In the genomic region with DNA sequence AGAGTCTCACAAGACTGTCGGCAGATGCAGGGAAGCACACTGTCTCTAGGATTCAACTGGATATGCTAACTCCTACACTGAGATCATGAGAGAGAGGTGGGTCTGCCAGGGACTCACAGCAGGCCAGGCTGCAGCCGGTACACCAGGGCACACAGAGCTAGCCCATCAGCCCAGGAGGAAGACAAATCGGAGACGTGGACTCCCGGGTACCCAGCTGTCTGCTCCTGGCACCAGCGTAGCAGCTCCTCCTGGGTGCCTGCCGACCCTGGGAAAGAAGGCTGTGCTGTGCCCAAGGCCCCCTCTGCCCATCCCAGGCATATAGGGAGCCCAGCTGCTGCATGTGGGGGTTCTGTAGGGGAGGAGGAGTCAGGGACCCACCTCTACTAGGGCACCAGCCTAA, we compare ENCODE assay signal across 21 cellular contexts. TPM values are rescaled to one million over a fixed set of nuclear protein-coding genes. Genes with fewer than 3 reads are reported as not detected.
A peak's percentile ranks its signal among the peaks of the same experiment; 100 is the strongest.
DNase-seq lines count a peak whose midpoint lies in the region; ATAC-seq, FAIRE-seq and TF ChIP-seq lines count a peak whose summit lies in the region.
"Had no signal": no experiment of that assay in that cellular context is flagged by ENCODE, and none has a peak within 500 bp of the region (broad histone marks: within the 10 kb centered on the region; RNA-seq: fewer than 3 reads in every experiment).

No MANE protein-coding gene starts in this region.

- in situ Hi-C loops in K562 (cut with MboI): no loop called here

- H3K27me3 Mint-ChIP-seq in Calu3 (ENCODE audit: unreplicated experiment) (no peaks in the 10 kb centered on the region), neural crest cell (ENCODE audit: low read depth) (no peaks in the 10 kb centered on the region)

- H2AFZ ChIP-seq in K562 (ENCODE audit: low read depth, low read length): no peak overlapping the region
- H2AFZ ChIP-seq: parathyroid adenoma had no signal

- H3K27me3 ChIP-seq in K562 (ENCODE audit: control insufficient read depth in 2 of 2, insufficient read depth in 2 of 2, low read length in 2 of 2): no peaks in the 10 kb centered on the region
- H3K27me3 ChIP-seq: thyroid gland had no signal

- peaks cover 11 to 42% of the 10 kb centered on the region in 2 experiments; a peak in 4 of 5 replicates for H3K4me1 ChIP-seq in K562 (replicated peaks in 1 of 2; ENCODE audit: control insufficient read depth in 2 of 2, insufficient read depth in 2 of 2, low read length in 2 of 2)

- H3K9me3 ChIP-seq in K562 (replicated peaks; ENCODE audit: control insufficient read depth, insufficient read depth, low read depth, low read length): no peaks in the 10 kb centered on the region
- H3K9me3 ChIP-seq: thyroid gland had no signal

- no peak for TF ChIP-seq RAD21 in K562 (CRISPR knock-in tag; conservative IDR thresholded peaks at IDR 0.05 in 1 of 2, IDR thresholded peaks at IDR 0.05 in 1 of 2)

- no peak overlapping the region for H3K4me3 ChIP-seq in K562
- H3K4me3 ChIP-seq: thyroid gland had no signal

- TF ChIP-seq CTCF in Calu3 (IDR thresholded peaks at IDR 0.05; ENCODE audit: unreplicated experiment) (no peak), K562 (IDR thresholded peaks at IDR 0.05 in 2 of 3, conservative IDR thresholded peaks at IDR 0.05 in 1 of 3; ENCODE audit: insufficient read depth in 2 of 3, low read depth in 1 of 3, low read length in 3 of 3) (no peak), neural crest cell (conservative IDR thresholded peaks at IDR 0.05) (no peak)

- H3K4me3 Mint-ChIP-seq in Calu3 (ENCODE audit: low read depth, unreplicated experiment) (no peak overlapping the region), neural crest cell (peak overlapping the region; percentile 49)

- no peaks in the 10 kb centered on the region for H3K9me1 ChIP-seq in K562 (ENCODE audit: control insufficient read depth, insufficient read depth, low read length)

- no peak overlapping the region for H3K27ac ChIP-seq in K562 (ENCODE audit: extremely low read depth, low read depth, low read length)
- H3K27ac ChIP-seq: 22Rv1, C4-2B, parathyroid adenoma, thyroid gland, VCaP had no signal

- POLR2A ChIA-PET in K562 (lab: Yijun Ruan, JAX): interaction anchor here (1.5 to 9.8 kb wide), 3 partner anchors 5 to 34 kb away, joined by 4 to 92 read pairs (median 7); partner anchors contain the start of gene MICAL1

- H3K27ac Mint-ChIP-seq in Calu3 (ENCODE audit: unreplicated experiment): peak overlapping the region; percentile 69
- peak overlapping the region; percentile 38 for H3K27ac Mint-ChIP-seq in neural crest cell (ENCODE audit: unreplicated experiment)

- no TSS peak for BruUV-seq in Calu3 (replicated peaks; lab: Mats Ljungman, UMichigan)
- no TSS peak for BruUV-seq in K562 (replicated peaks; lab: Mats Ljungman, UMichigan)

- no peak for TF ChIP-seq EP300 in K562 (IDR thresholded peaks at IDR 0.05; ENCODE audit: low read length)

- H3K9me3 Mint-ChIP-seq in Calu3 (ENCODE audit: low read depth, unreplicated experiment) (no peaks in the 10 kb centered on the region), neural crest cell (no peaks in the 10 kb centered on the region)
- H3K9me3 Mint-ChIP-seq: activated naive CD4-positive, alpha-beta T cell treated with anti-CD3 and anti-CD28 coated beads, Interleukin-2, amount 50 U/mL, for 72 hours had no signal

- peak overlapping the region in 1 of 2 experiments; percentile 21; a peak in 1 of 4 replicates for H3K9ac ChIP-seq in K562 (ENCODE audit: insufficient read depth in 1 of 2, low read depth in 2 of 2, low read length in 2 of 2)
- H3K9ac ChIP-seq: parathyroid adenoma had no signal

- DNase-seq in DMS 273 (lab: John Stamatoyannopoulos, UW; ENCODE audit: unreplicated experiment): peak; percentile 37
- DNase-seq in DMS 273 treated with DMSO at 0.1 percent for 48 hours (lab: John Stamatoyannopoulos, UW): no peak
- no peak for DNase-seq in Calu3
- DNase-seq in K562 (ENCODE audit: extremely low read depth in 1 of 4, low spot score in 3 of 4): no peak
- DNase-seq in neural crest cell (ENCODE audit: low read depth, low spot score): no peak
- DNase-seq in D341Med (ENCODE audit: low spot score): no peak
- DNase-seq in DMS153 treated with DMSO at 0.1 percent for 48 hours (lab: John Stamatoyannopoulos, UW; ENCODE audit: unreplicated experiment): no peak
- DNase-seq: effector CD8-positive, alpha-beta T cell; kidney; midbrain; NCI-H1105 treated with DMSO at 0.1 percent for 48 hours; NCI-H2171; stimulated activated CD4-positive, alpha-beta T cell treated with anti-CD3 and anti-CD28 coated beads, Interleukin-2, amount 100 ng/mL, for 48 hours; stimulated activated CD8-positive, alpha-beta memory T cell treated with anti-CD3 and anti-CD28 coated beads, Interleukin-4, amount 100 ng/mL, for 48 hours; thyroid gland had no signal

- ATAC-seq in K562: no peak
- ATAC-seq in GM18498 (IDR thresholded peaks at IDR 0.05; ENCODE audit: unreplicated experiment): no peak

- H3K36me3 Mint-ChIP-seq in Calu3 (ENCODE audit: insufficient read depth, unreplicated experiment) (peaks cover 21% of the 10 kb centered on the region), neural crest cell (ENCODE audit: low read depth) (peaks cover 5% of the 10 kb centered on the region)

- no peaks in the 10 kb centered on the region for H3K4me1 Mint-ChIP-seq in Calu3 (ENCODE audit: low read depth, unreplicated experiment)
- peaks cover 3% of the 10 kb centered on the region for H3K4me1 Mint-ChIP-seq in neural crest cell

- CTCF ChIA-PET in Calu3 (lab: Charles Lee) (no interaction called here), K562 (lab: Yijun Ruan, JAX; ENCODE audit: low intra/inter-chr PET ratio) (no interaction called here)

- no peak; the same call in none of the 2 replicates for TF ChIP-seq POLR2A in K562 (conservative IDR thresholded peaks at IDR 0.05)

- intact Hi-C loops in Calu3 (cut with micrococcal nuclease; ENCODE audit: unreplicated experiment) (no loop called here), K562 (cut with micrococcal nuclease) (no loop called here)

- no peaks in the 10 kb centered on the region for H3K79me2 ChIP-seq in K562 (ENCODE audit: control insufficient read depth, insufficient read depth, low read length)
- H3K79me2 ChIP-seq: parathyroid adenoma had no signal

- FAIRE-seq in K562 (lab: Jason Lieb, UNC): no peak
- FAIRE-seq: kidney had no signal

- 69% methylated on average over 7 of the region's 7 CpGs for WGBS in K562 (ENCODE audit: insufficient coverage, low coverage, missing lambda C conversion rate)

- no peak overlapping the region for H3K4me2 ChIP-seq in K562 (ENCODE audit: insufficient read depth, low read length)

- peaks cover 32% of the 10 kb centered on the region; the same call in 2 of the 3 replicates for H3K36me3 ChIP-seq in K562 (ENCODE audit: control insufficient read depth, insufficient read depth, low read length)

- H4K20me1 ChIP-seq in K562 (replicated peaks; ENCODE audit: control insufficient read depth, insufficient read depth, low read length): no peaks in the 10 kb centered on the region

RNA-seq across cellular contexts. Expression of gene MICAL1, which starts 7.0 kb away (rescaled TPM):
- total RNA-seq in Calu3 (2022) (22.5 and 25.4 TPM in 2 replicates), K562 (2014; rRNA removed) (7.0 and 10.5 TPM in 2 replicates), K562 (2014; rRNA removed; fragmentation: Illumina TruSeq; extraction: Trizol) (3.0 and 3.7 TPM in 2 replicates), K562 (2015; rRNA removed; fragmentation: Illumina TruSeq; extraction: Trizol) (4.6 and 5.3 TPM in 2 replicates), K562 (2021) (11.0 and 12.3 TPM in 2 replicates), neural crest cell (55.5 and 58.7 TPM in 2 replicates)
- total RNA-seq in K562 (2011; cell fraction: chromatin; rRNA removed; ENCODE audit: low replicate concordance): 67.8 and 124 TPM in 2 replicates
- total RNA-seq in K562 (2011; cell fraction: nucleolus; rRNA removed): 63.3 and 63.4 TPM in 2 replicates
- 56.3 and 70.8 TPM in 2 replicates for total RNA-seq in K562 (2011; cell fraction: nucleoplasm; rRNA removed)
- polyA plus RNA-seq in K562 (2011; rRNA removed) (11.5 and 11.6 TPM in 2 replicates), K562 (2014; fragmentation: Illumina TruSeq; extraction: Trizol) (8.4 and 9.0 TPM in 2 replicates), K562 (2014; fragmentation: Nextera tagmentation; extraction: Ambion mirVana) (under 1 TPM; 0.07 to 0.15 TPM), K562 (2014; rRNA removed) (11.5 and 15.2 TPM in 2 replicates)
- 5.4 and 9.1 TPM in 2 replicates for polyA plus RNA-seq in K562 (2011; cell fraction: cytosol; rRNA removed)
- 72.2 and 124 TPM in 2 replicates for polyA plus RNA-seq in K562 (2011; cell fraction: nucleus; rRNA removed)
- 10.9 and 26.0 TPM in 2 replicates for polyA plus RNA-seq in K562 (2012)
- 3.5 and 4.8 TPM in 2 replicates for polyA minus RNA-seq in K562 (2011; rRNA and poly(A)+ RNA removed)
- polyA minus RNA-seq in K562 (2011; cell fraction: cytosol; rRNA and poly(A)+ RNA removed): 3.5 and 5.0 TPM in 2 replicates
- polyA minus RNA-seq in K562 (2011; cell fraction: nucleus; rRNA and poly(A)+ RNA removed): 12.9 and 14.9 TPM in 2 replicates

RNA-seq across cellular contexts. Expression of gene SMPD2, which starts 8.1 kb away (rescaled TPM):
- 15.9 and 17.3 TPM in 2 replicates for total RNA-seq in Calu3 (2022)
- total RNA-seq in K562 (2011; cell fraction: chromatin; rRNA removed; ENCODE audit: low replicate concordance): 40.0 and 130 TPM in 2 replicates
- 68.9 and 90.7 TPM in 2 replicates for total RNA-seq in K562 (2011; cell fraction: nucleolus; rRNA removed)
- 59.2 and 61.0 TPM in 2 replicates for total RNA-seq in K562 (2011; cell fraction: nucleoplasm; rRNA removed)
- total RNA-seq in K562 (2014; rRNA removed): 20.8 and 23.9 TPM in 2 replicates
- total RNA-seq in K562 (2014; rRNA removed; fragmentation: Illumina TruSeq; extraction: Trizol): 8.8 and 14.5 TPM in 2 replicates
- 16.8 and 18.1 TPM in 2 replicates for total RNA-seq in K562 (2015; rRNA removed; fragmentation: Illumina TruSeq; extraction: Trizol)
- total RNA-seq in K562 (2021): 20.4 TPM in 2 replicates
- 14.8 and 18.3 TPM in 2 replicates for polyA plus RNA-seq in K562 (2011; rRNA removed)
- polyA plus RNA-seq in K562 (2011; cell fraction: cytosol; rRNA removed): 15.1 and 22.6 TPM in 2 replicates
- 61.2 and 64.9 TPM in 2 replicates for polyA plus RNA-seq in K562 (2011; cell fraction: nucleus; rRNA removed)
- polyA plus RNA-seq in K562 (2012): 14.3 and 17.2 TPM in 2 replicates
- 20.5 TPM in 2 replicates for polyA plus RNA-seq in K562 (2014; fragmentation: Illumina TruSeq; extraction: Trizol)
- polyA plus RNA-seq in K562 (2014; fragmentation: Nextera tagmentation; extraction: Ambion mirVana): 1 to 10 TPM in 1 of 2 experiments, under 1 TPM in 1; 0.13 to 1.2 TPM
- polyA plus RNA-seq in K562 (2014; rRNA removed): 19.3 and 21.8 TPM in 2 replicates
- 25.8 and 28.5 TPM in 2 replicates for polyA minus RNA-seq in K562 (2011; rRNA and poly(A)+ RNA removed)
- polyA minus RNA-seq in K562 (2011; cell fraction: cytosol; rRNA and poly(A)+ RNA removed): 8.1 and 12.0 TPM in 2 replicates
- polyA minus RNA-seq in K562 (2011; cell fraction: nucleus; rRNA and poly(A)+ RNA removed): 43.4 and 53.0 TPM in 2 replicates
- total RNA-seq in neural crest cell: 9.7 and 10.1 TPM in 2 replicates

RNA-seq across cellular contexts. Expression of gene PPIL6, which starts 8.2 kb away (rescaled TPM):
- total RNA-seq in Calu3 (2022): 2.5 and 2.6 TPM in 2 replicates
- total RNA-seq in K562 (2011; cell fraction: chromatin; rRNA removed; ENCODE audit: low replicate concordance): 0.19 TPM in 1 of 2 replicates, not detected in the other
- not detected in 2 replicates for total RNA-seq in K562 (2011; cell fraction: nucleolus; rRNA removed)
- 0.15 TPM in 1 of 2 replicates, not detected in the other for total RNA-seq in K562 (2011; cell fraction: nucleoplasm; rRNA removed)
- total RNA-seq in K562 (2014; rRNA removed): 0.33 TPM in 1 of 2 replicates, not detected in the other
- total RNA-seq in K562 (2014; rRNA removed; fragmentation: Illumina TruSeq; extraction: Trizol): 0.64 and 0.98 TPM in 2 replicates
- total RNA-seq in K562 (2015; rRNA removed; fragmentation: Illumina TruSeq; extraction: Trizol): 0.68 and 0.76 TPM in 2 replicates
- 0.47 and 0.87 TPM in 2 replicates for total RNA-seq in K562 (2021)
- 0.36 and 1.1 TPM in 2 replicates for polyA plus RNA-seq in K562 (2011; rRNA removed)
- polyA plus RNA-seq in K562 (2011; cell fraction: cytosol; rRNA removed): 0.09 and 0.29 TPM in 2 replicates
- polyA plus RNA-seq in K562 (2011; cell fraction: nucleus; rRNA removed): 0.10 and 0.37 TPM in 2 replicates
- polyA plus RNA-seq in K562 (2012): 0.72 and 2.6 TPM in 2 replicates
- polyA plus RNA-seq in K562 (2014; fragmentation: Illumina TruSeq; extraction: Trizol): 0.35 and 0.49 TPM in 2 replicates
- under 1 TPM; 0.13 to 0.14 TPM for polyA plus RNA-seq in K562 (2014; fragmentation: Nextera tagmentation; extraction: Ambion mirVana)
- polyA plus RNA-seq in K562 (2014; rRNA removed): 0.03 and 1.5 TPM in 2 replicates
- polyA minus RNA-seq in K562 (2011; rRNA and poly(A)+ RNA removed): 0.42 and 1.3 TPM in 2 replicates
- not detected in 2 replicates for polyA minus RNA-seq in K562 (2011; cell fraction: cytosol; rRNA and poly(A)+ RNA removed)
- 0.27 TPM in 1 of 2 replicates, not detected in the other for polyA minus RNA-seq in K562 (2011; cell fraction: nucleus; rRNA and poly(A)+ RNA removed)
- total RNA-seq in neural crest cell: 2.2 and 3.3 TPM in 2 replicates
- total RNA-seq: activated naive CD4-positive, alpha-beta T cell treated with anti-CD3 and anti-CD28 coated beads, Interleukin-2, amount 50 U/mL, for 72 hours had no signal

RNA-seq across cellular contexts. Expression of gene ZBTB24, which starts 34.4 kb away (rescaled TPM):
- total RNA-seq in Calu3 (2022): 11.2 and 11.5 TPM in 2 replicates
- total RNA-seq in K562 (2011; cell fraction: chromatin; rRNA removed; ENCODE audit: low replicate concordance): 7.0 and 15.8 TPM in 2 replicates
- 5.2 and 5.5 TPM in 2 replicates for total RNA-seq in K562 (2011; cell fraction: nucleolus; rRNA removed)
- total RNA-seq in K562 (2011; cell fraction: nucleoplasm; rRNA removed): 7.4 and 8.9 TPM in 2 replicates
- 8.3 and 9.3 TPM in 2 replicates for total RNA-seq in K562 (2014; rRNA removed)
- 13.4 and 13.7 TPM in 2 replicates for total RNA-seq in K562 (2014; rRNA removed; fragmentation: Illumina TruSeq; extraction: Trizol)
- 15.8 and 16.7 TPM in 2 replicates for total RNA-seq in K562 (2015; rRNA removed; fragmentation: Illumina TruSeq; extraction: Trizol)
- 8.5 TPM in 2 replicates for total RNA-seq in K562 (2021)
- polyA plus RNA-seq in K562 (2011; rRNA removed): 3.8 and 4.3 TPM in 2 replicates
- polyA plus RNA-seq in K562 (2011; cell fraction: cytosol; rRNA removed): 2.6 and 3.1 TPM in 2 replicates
- polyA plus RNA-seq in K562 (2011; cell fraction: nucleus; rRNA removed): 3.7 and 4.5 TPM in 2 replicates
- 5.4 and 5.5 TPM in 2 replicates for polyA plus RNA-seq in K562 (2012)
- 8.2 and 10.1 TPM in 2 replicates for polyA plus RNA-seq in K562 (2014; fragmentation: Illumina TruSeq; extraction: Trizol)
- 1 to 10 TPM; 2.0 to 2.5 TPM for polyA plus RNA-seq in K562 (2014; fragmentation: Nextera tagmentation; extraction: Ambion mirVana)
- polyA plus RNA-seq in K562 (2014; rRNA removed): 5.3 TPM in 2 replicates
- 7.6 and 7.9 TPM in 2 replicates for polyA minus RNA-seq in K562 (2011; rRNA and poly(A)+ RNA removed)
- polyA minus RNA-seq in K562 (2011; cell fraction: cytosol; rRNA and poly(A)+ RNA removed): 4.4 and 5.5 TPM in 2 replicates
- 4.2 and 7.4 TPM in 2 replicates for polyA minus RNA-seq in K562 (2011; cell fraction: nucleus; rRNA and poly(A)+ RNA removed)
- 10.5 and 10.8 TPM in 2 replicates for total RNA-seq in neural crest cell
